In the genomic region with DNA sequence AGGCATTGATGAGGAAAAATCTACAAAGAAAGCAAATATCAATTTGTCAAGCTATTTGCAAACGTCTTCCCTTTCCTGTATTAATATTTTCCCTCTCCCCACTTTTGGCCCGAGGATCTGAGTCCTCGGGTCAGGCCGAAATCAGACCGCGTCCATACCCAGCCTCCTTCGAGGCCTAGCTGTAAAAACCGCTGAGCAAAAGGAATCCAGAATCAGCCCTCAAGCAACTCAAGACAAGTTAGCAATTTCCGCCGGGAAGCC, we compare ENCODE assay signal across 8 cellular contexts. TPM values are rescaled to one million over a fixed set of nuclear protein-coding genes. Genes with fewer than 3 reads are reported as not detected.
DNase-seq lines count a peak whose midpoint lies in the region; ATAC-seq and TF ChIP-seq lines count a peak whose summit lies in the region.

No MANE protein-coding gene starts in this region.

- DNase-seq in DND-41 (no peak), immature natural killer cell (no peak), tibial artery (no peak), C1 segment of cervical spinal cord (lab: John Stamatoyannopoulos, UW) (no peak), DMS79 treated with DMSO at 0.1 percent for 48 hours (lab: John Stamatoyannopoulos, UW) (no peak)
- DNase-seq in activated CD4-positive, alpha-beta memory T cell treated with anti-CD3 and anti-CD28 coated beads for 36 hours, result no peak
- DNase-seq in activated effector memory CD4-positive, alpha-beta T cell treated with Interleukin-2 at 50 U/mL for 16 hours, result no peak

- H2AFZ ChIP-seq in DND-41 (ENCODE audit: low read depth, low read length), result peak overlapping the region; percentile 79

- no peaks in the 10 kb centered on the region for H3K27me3 Mint-ChIP-seq in activated CD4-positive, alpha-beta memory T cell treated with anti-CD3 and anti-CD28 coated beads for 36 hours
- H3K27me3 Mint-ChIP-seq in immature natural killer cell (ENCODE audit: low read depth in 3 of 3), result peaks cover 11 to 22% (median 15%) of the 10 kb centered on the region in 3 donors

- H3K9me3 ChIP-seq in DND-41 (ENCODE audit: insufficient read depth, low read length, severe bottlenecking) (no peaks in the 10 kb centered on the region), tibial artery (no peaks in the 10 kb centered on the region)

- H3K4me1 Mint-ChIP-seq in activated CD4-positive, alpha-beta memory T cell treated with anti-CD3 and anti-CD28 coated beads for 36 hours (ENCODE audit: low read depth), result peaks cover 36% of the 10 kb centered on the region
- H3K4me1 Mint-ChIP-seq in immature natural killer cell, result peaks cover 36 to 46% of the 10 kb centered on the region in 2 donors

- H3K4me3 Mint-ChIP-seq in activated CD4-positive, alpha-beta memory T cell treated with anti-CD3 and anti-CD28 coated beads for 36 hours, result peak overlapping the region; percentile 82
- H3K4me3 Mint-ChIP-seq in immature natural killer cell, result peak overlapping the region; percentile 90 to 94 (median 92)

- H3K4me1 ChIP-seq in DND-41 (ENCODE audit: insufficient read depth, low read length) (peaks cover 44% of the 10 kb centered on the region), tibial artery (peaks cover 0 to 45% (median 16%) of the 10 kb centered on the region in 4 donors)

- H4K20me1 ChIP-seq in DND-41 (ENCODE audit: insufficient read depth, low read length), result peaks cover 37% of the 10 kb centered on the region

- H3K4me3 ChIP-seq in DND-41 (ENCODE audit: low read depth in 1 of 2, low read length in 2 of 2), result peak overlapping the region; percentile 14 to 83; a peak in 3 of 4 replicates
- H3K4me3 ChIP-seq in tibial artery, result peak overlapping the region; percentile 91 to 94

- ATAC-seq in DND-41 (ENCODE audit: insufficient read depth, low read depth), result no peak
- ATAC-seq in HG02623 (IDR thresholded peaks at IDR 0.05; ENCODE audit: unreplicated experiment), result peak; percentile 24

- no peaks in the 10 kb centered on the region for H3K27me3 ChIP-seq in DND-41 (ENCODE audit: insufficient read depth, low read length, poor library complexity)
- H3K27me3 ChIP-seq in tibial artery, result no peaks in the 10 kb centered on the region

- intact Hi-C loops in activated CD4-positive, alpha-beta memory T cell treated with anti-CD3 and anti-CD28 coated beads for 36 hours (cut with micrococcal nuclease), result loop anchor here (1.0 to 5.0 kb wide), 3 partner anchors 21 to 46 kb away; a partner anchor contains a TSS
- intact Hi-C loops in tibial artery (cut with DNase I; ENCODE audit: low total_unique reads), result no loop called here

- peak overlapping the region; percentile 89 for H3K4me2 ChIP-seq in DND-41 (ENCODE audit: insufficient read depth, low read length)

- peaks cover 21% of the 10 kb centered on the region for H3K36me3 ChIP-seq in DND-41 (ENCODE audit: insufficient read depth, low read length)
- peaks cover 0 to 7% (median 0%) of the 10 kb centered on the region in 3 donors for H3K36me3 ChIP-seq in tibial artery

- H3K36me3 Mint-ChIP-seq in activated CD4-positive, alpha-beta memory T cell treated with anti-CD3 and anti-CD28 coated beads for 36 hours, result peaks cover 23% of the 10 kb centered on the region
- peaks cover 0 to 6% (median 0%) of the 10 kb centered on the region in 3 donors for H3K36me3 Mint-ChIP-seq in immature natural killer cell

- TF ChIP-seq CTCF in DND-41 (IDR thresholded peaks at IDR 0.05; ENCODE audit: borderline replicate concordance, extremely low read depth, low read length, poor library complexity, severe bottlenecking) (no peak), tibial artery (IDR thresholded peaks at IDR 0.05) (no peak)

- CTCF ChIA-PET in activated CD4-positive, alpha-beta memory T cell treated with anti-CD3 and anti-CD28 coated beads for 36 hours (lab: Charles Lee), result interaction anchor here (0.6 to 3.8 kb wide), 39 partner anchors 9 to 542 kb away, joined by 3 to 44 read pairs (median 5); a partner anchor contains a TSS

- H3K9ac ChIP-seq in DND-41 (ENCODE audit: low read depth, low read length), result peak overlapping the region; percentile 98

- H3K9me3 Mint-ChIP-seq in activated CD4-positive, alpha-beta memory T cell treated with anti-CD3 and anti-CD28 coated beads for 36 hours, result no peaks in the 10 kb centered on the region
- H3K9me3 Mint-ChIP-seq in immature natural killer cell, result no peaks in the 10 kb centered on the region

- H3K27ac Mint-ChIP-seq in activated CD4-positive, alpha-beta memory T cell treated with anti-CD3 and anti-CD28 coated beads for 36 hours, result peak overlapping the region; percentile 94
- peak overlapping the region; percentile 91 to 99 (median 97) for H3K27ac Mint-ChIP-seq in immature natural killer cell

- peaks cover 46% of the 10 kb centered on the region for H3K79me2 ChIP-seq in DND-41 (ENCODE audit: insufficient read depth, low read length)

- H3K27ac ChIP-seq in DND-41 (ENCODE audit: low read length) (peak overlapping the region; percentile 83), tibial artery (peak overlapping the region; percentile 99 to 100)

- POLR2A ChIA-PET in activated CD4-positive, alpha-beta memory T cell treated with anti-CD3 and anti-CD28 coated beads for 36 hours (lab: Charles Lee), result interaction anchor here (0.7 to 2.7 kb wide), 20 partner anchors 8 to 530 kb away, joined by 3 to 48 read pairs (median 5); a partner anchor contains a TSS

RNA-seq across cellular contexts. Expression of a gene that starts 0.4 kb away (rescaled TPM):
- 10 to 100 TPM; 85.5 to 89.1 TPM for total RNA-seq in activated CD4-positive, alpha-beta memory T cell treated with anti-CD3 and anti-CD28 coated beads for 36 hours
- 10 to 100 TPM; 50.0 to 85.0 (median 79.7) TPM for polyA plus RNA-seq in immature natural killer cell

RNA-seq across cellular contexts. Expression of a gene that starts 24.1 kb away (rescaled TPM):
- total RNA-seq in activated CD4-positive, alpha-beta memory T cell treated with anti-CD3 and anti-CD28 coated beads for 36 hours, result 10 to 100 TPM; 24.4 to 25.3 TPM
- 1 to 10 TPM; 1.1 to 2.5 (median 1.3) TPM for polyA plus RNA-seq in immature natural killer cell

RNA-seq across cellular contexts. Expression of a gene that starts 24.2 kb away (rescaled TPM):
- 10 to 100 TPM; 62.4 to 63.2 TPM for total RNA-seq in activated CD4-positive, alpha-beta memory T cell treated with anti-CD3 and anti-CD28 coated beads for 36 hours
- polyA plus RNA-seq in immature natural killer cell, result 1 to 10 TPM in 2 of 3 donors, under 1 TPM in 1; 0.72 to 7.2 (median 6.6) TPM
